ENCODE assay signal across 9 cellular contexts in the genomic region with DNA sequence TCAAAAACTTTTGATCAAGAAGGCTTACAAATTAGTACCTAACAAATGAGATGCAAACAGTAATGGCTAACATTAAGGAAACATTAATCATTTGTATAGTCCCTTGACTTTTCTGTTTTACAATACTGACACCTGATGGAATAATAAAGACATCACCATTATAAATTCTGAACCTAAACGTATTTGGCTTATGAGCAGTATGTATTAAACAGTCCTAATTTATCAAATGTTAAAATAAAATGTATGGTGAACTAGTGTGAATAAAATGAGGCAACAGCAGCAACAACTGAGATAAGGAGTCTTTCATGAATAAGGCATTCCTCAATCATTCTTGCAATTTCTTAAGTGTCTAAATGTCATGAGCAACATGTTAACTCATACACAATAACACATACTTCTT. TPM values are rescaled to one million over a fixed set of nuclear protein-coding genes. Genes with fewer than 3 reads are reported as not detected.
DNase-seq lines count a peak whose midpoint lies in the region; ATAC-seq and TF ChIP-seq lines count a peak whose summit lies in the region.
"Had no signal": no experiment of that assay in that cellular context is flagged by ENCODE, and none has a peak within 500 bp of the region (broad histone marks: within the 10 kb centered on the region; RNA-seq: fewer than 3 reads in every experiment).

No MANE protein-coding gene starts in this region.

- no peaks in the 10 kb centered on the region; the same call in 1 of the 2 replicates for H4K20me1 ChIP-seq in OCI-LY1 (ENCODE audit: insufficient read depth, low read length)

- no peak for TF ChIP-seq POLR2A in esophagus squamous epithelium (IDR thresholded peaks at IDR 0.05)

- H3K27me3 ChIP-seq in OCI-LY1 (ENCODE audit: insufficient read depth, low read length) = no peaks in the 10 kb centered on the region
- H3K27me3 ChIP-seq in esophagus squamous epithelium = no peaks in the 10 kb centered on the region

- no peaks in the 10 kb centered on the region for H3K9me3 ChIP-seq in OCI-LY1 (ENCODE audit: low read length)
- H3K9me3 ChIP-seq in esophagus squamous epithelium = no peaks in the 10 kb centered on the region

- peaks cover 64% of the 10 kb centered on the region for H3K36me3 ChIP-seq in OCI-LY1 (ENCODE audit: insufficient read depth, low read length)
- peaks cover 3 to 43% (median 17%) of the 10 kb centered on the region in 3 donors for H3K36me3 ChIP-seq in esophagus squamous epithelium

- H3K27ac ChIP-seq in OCI-LY1 (ENCODE audit: low read depth, low read length, poor library complexity, severe bottlenecking) (no peak overlapping the region), esophagus squamous epithelium (peak overlapping the region; percentile 6 to 48 (median 22))

- no peak overlapping the region for H3K27ac Mint-ChIP-seq in progenitor cell of endocrine pancreas

- intact Hi-C loops in esophagus squamous epithelium (cut with DNase I) = loop anchor here (5.0 to 10.0 kb wide), 3 partner anchors 83 to 713 kb away; partner anchors contain the start of gene VLDLR

- H3K9me2 ChIP-seq in OCI-LY1 (ENCODE audit: low read depth, low read length) = no peaks in the 10 kb centered on the region

- H3K36me3 Mint-ChIP-seq in progenitor cell of endocrine pancreas (ENCODE audit: insufficient read depth) = peaks cover 6% of the 10 kb centered on the region

- H2AFZ ChIP-seq in OCI-LY1 (ENCODE audit: low read length) = no peak overlapping the region

- H3K9ac ChIP-seq in OCI-LY1 (ENCODE audit: low read length) = no peak overlapping the region

- H3K27me3 Mint-ChIP-seq in progenitor cell of endocrine pancreas = no peaks in the 10 kb centered on the region

- DNase-seq in EH (ENCODE audit: low read depth) = peak; percentile 41
- DNase-seq in esophagus squamous epithelium (lab: John Stamatoyannopoulos, UW) = no peak
- DNase-seq in progenitor cell of endocrine pancreas (ENCODE audit: low spot score, unreplicated experiment) = no peak
- no peak for DNase-seq in GM10266 (ENCODE audit: extremely low spot score)

- no peaks in the 10 kb centered on the region for H3K9me3 Mint-ChIP-seq in progenitor cell of endocrine pancreas (ENCODE audit: low read depth)

- 3 to 12% methylated on average over 1 of the region's 1 CpG for WGBS in esophagus squamous epithelium, 2 donors

- TF ChIP-seq CTCF in OCI-LY1 (IDR thresholded peaks at IDR 0.05; ENCODE audit: low read length) = peak; percentile 29; the same call in 1 of the 2 replicates
- TF ChIP-seq CTCF in esophagus squamous epithelium (IDR thresholded peaks at IDR 0.05) = peak in 3 of 6 experiments; percentile 11 to 42 (median 19)
- peak; percentile 30 for TF ChIP-seq CTCF in progenitor cell of endocrine pancreas (IDR thresholded peaks at IDR 0.05; ENCODE audit: unreplicated experiment)
- TF ChIP-seq CTCF in GM10266 (IDR thresholded peaks at IDR 0.05; ENCODE audit: control insufficient read depth, insufficient read depth, low read depth, missing control alignments) = no peak

- H3K79me2 ChIP-seq in OCI-LY1 (ENCODE audit: insufficient read depth, low read length) = peaks cover 58% of the 10 kb centered on the region

- H3F3A ChIP-seq in OCI-LY1 (ENCODE audit: insufficient read depth, low read length) = no peaks in the 10 kb centered on the region

- H3K4me1 ChIP-seq in OCI-LY1 (ENCODE audit: insufficient read depth, low read length, severe bottlenecking) (peaks cover 36% of the 10 kb centered on the region), esophagus squamous epithelium (peaks cover 19 to 58% (median 42%) of the 10 kb centered on the region in 3 donors)

- H3K4me2 ChIP-seq in OCI-LY1 (ENCODE audit: low read length) = no peak overlapping the region

- peaks cover 2% of the 10 kb centered on the region for H3K4me1 Mint-ChIP-seq in progenitor cell of endocrine pancreas (ENCODE audit: low read depth)

- ATAC-seq in HG02884 (IDR thresholded peaks at IDR 0.05; ENCODE audit: unreplicated experiment) (no peak), HG02763 (IDR thresholded peaks at IDR 0.05; ENCODE audit: unreplicated experiment) (no peak), GM19351 (IDR thresholded peaks at IDR 0.05; ENCODE audit: unreplicated experiment) (no peak)
- ATAC-seq: Panc1 had no signal

- H3K4me3 Mint-ChIP-seq in progenitor cell of endocrine pancreas (ENCODE audit: low read depth) = no peak overlapping the region

- H3K4me3 ChIP-seq in OCI-LY1 (ENCODE audit: low read depth, low read length, poor library complexity, severe bottlenecking) (no peak overlapping the region), esophagus squamous epithelium (peak overlapping the region in 2 of 4 donors; percentile 6 to 25)

RNA-seq across cellular contexts. Expression of gene PUM3, which starts 6.0 kb away (rescaled TPM):
- 10 to 100 TPM; 21.0 to 58.6 (median 45.0) TPM for total RNA-seq in esophagus squamous epithelium
- 49.3 and 50.2 TPM in 2 replicates for total RNA-seq in progenitor cell of endocrine pancreas
